ENCODE assay signal across 1 cellular context in the genomic region with DNA sequence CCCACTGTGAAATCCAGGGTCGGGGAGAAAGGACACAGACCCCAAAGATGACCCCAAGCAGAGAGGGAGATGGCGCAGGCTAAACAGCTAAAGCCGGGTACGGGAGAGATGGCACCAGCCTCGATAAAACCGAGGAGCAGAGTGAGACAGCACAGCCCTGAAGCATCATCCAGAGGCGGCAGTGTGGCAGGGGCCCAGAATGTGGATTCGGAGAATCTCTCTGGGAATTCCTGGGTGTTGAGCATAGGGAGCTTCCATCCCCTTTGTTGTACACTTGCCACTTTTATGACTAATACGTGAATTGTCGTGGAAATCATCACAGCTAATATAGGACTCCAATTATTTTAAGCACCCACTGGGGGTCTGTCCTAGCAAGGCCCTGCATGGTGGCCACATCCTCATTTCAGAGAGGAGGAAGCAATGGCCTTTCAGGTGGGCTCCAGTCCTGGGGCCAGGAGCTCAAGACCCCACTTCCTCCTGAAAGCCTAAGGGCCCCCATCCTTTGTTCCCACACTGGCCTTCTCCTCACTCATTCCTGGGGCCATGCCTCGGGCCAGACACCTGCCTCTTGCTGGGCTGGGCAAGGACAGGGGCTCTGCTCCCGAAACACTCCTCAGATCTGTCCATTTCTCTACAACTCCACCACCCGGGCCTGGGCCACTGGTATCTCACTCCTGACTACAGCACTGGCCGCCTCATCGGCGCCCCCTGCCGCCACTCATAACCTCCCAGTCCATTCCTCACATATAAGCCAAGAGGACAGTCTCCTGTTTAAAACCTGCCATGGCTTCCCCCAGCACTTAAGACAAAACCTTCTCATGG.
TF ChIP-seq lines count a peak whose summit lies in the region.

No MANE protein-coding gene starts in this region.

TF ChIP-seq in K562, 482 proteins besides CTCF, POLR2A, EP300 and RAD21 (continued from another document):
- TF ChIP-seq, protein P1, sequence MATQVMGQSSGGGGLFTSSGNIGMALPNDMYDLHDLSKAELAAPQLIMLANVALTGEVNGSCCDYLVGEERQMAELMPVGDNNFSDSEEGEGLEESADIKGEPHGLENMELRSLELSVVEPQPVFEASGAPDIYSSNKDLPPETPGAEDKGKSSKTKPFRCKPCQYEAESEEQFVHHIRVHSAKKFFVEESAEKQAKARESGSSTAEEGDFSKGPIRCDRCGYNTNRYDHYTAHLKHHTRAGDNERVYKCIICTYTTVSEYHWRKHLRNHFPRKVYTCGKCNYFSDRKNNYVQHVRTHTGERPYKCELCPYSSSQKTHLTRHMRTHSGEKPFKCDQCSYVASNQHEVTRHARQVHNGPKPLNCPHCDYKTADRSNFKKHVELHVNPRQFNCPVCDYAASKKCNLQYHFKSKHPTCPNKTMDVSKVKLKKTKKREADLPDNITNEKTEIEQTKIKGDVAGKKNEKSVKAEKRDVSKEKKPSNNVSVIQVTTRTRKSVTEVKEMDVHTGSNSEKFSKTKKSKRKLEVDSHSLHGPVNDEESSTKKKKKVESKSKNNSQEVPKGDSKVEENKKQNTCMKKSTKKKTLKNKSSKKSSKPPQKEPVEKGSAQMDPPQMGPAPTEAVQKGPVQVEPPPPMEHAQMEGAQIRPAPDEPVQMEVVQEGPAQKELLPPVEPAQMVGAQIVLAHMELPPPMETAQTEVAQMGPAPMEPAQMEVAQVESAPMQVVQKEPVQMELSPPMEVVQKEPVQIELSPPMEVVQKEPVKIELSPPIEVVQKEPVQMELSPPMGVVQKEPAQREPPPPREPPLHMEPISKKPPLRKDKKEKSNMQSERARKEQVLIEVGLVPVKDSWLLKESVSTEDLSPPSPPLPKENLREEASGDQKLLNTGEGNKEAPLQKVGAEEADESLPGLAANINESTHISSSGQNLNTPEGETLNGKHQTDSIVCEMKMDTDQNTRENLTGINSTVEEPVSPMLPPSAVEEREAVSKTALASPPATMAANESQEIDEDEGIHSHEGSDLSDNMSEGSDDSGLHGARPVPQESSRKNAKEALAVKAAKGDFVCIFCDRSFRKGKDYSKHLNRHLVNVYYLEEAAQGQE (CRISPR knock-in tag; IDR thresholded peaks at IDR 0.05; ENCODE audit: low read depth) = peak; percentile 52; the same call in 1 of the 2 replicates
- TF ChIP-seq ZNF707 (CRISPR knock-in tag; conservative IDR thresholded peaks at IDR 0.05) = no peak
- TF ChIP-seq CC2D1A (IDR thresholded peaks at IDR 0.05) = no peak
- TF ChIP-seq ZNF23 (CRISPR knock-in tag; IDR thresholded peaks at IDR 0.05) = no peak
- TF ChIP-seq, protein P2, sequence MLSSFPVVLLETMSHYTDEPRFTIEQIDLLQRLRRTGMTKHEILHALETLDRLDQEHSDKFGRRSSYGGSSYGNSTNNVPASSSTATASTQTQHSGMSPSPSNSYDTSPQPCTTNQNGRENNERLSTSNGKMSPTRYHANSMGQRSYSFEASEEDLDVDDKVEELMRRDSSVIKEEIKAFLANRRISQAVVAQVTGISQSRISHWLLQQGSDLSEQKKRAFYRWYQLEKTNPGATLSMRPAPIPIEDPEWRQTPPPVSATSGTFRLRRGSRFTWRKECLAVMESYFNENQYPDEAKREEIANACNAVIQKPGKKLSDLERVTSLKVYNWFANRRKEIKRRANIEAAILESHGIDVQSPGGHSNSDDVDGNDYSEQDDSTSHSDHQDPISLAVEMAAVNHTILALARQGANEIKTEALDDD (IDR thresholded peaks at IDR 0.05) = no peak
- no peak for TF ChIP-seq HNRNPL (IDR thresholded peaks at IDR 0.05; ENCODE audit: low read depth, low read length)
- no peak for TF ChIP-seq NONO (IDR thresholded peaks at IDR 0.05; ENCODE audit: low read depth in 2 of 2, low read length in 1 of 2)
- TF ChIP-seq, protein P3, sequence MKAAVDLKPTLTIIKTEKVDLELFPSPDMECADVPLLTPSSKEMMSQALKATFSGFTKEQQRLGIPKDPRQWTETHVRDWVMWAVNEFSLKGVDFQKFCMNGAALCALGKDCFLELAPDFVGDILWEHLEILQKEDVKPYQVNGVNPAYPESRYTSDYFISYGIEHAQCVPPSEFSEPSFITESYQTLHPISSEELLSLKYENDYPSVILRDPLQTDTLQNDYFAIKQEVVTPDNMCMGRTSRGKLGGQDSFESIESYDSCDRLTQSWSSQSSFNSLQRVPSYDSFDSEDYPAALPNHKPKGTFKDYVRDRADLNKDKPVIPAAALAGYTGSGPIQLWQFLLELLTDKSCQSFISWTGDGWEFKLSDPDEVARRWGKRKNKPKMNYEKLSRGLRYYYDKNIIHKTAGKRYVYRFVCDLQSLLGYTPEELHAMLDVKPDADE (conservative IDR thresholded peaks at IDR 0.05; ENCODE audit: control insufficient read depth, low read depth, low read length) = no peak
- TF ChIP-seq RB1 (IDR thresholded peaks at IDR 0.05; ENCODE audit: low read depth) = 0 out of 2 replicates have a peak, but pooled peaks have one; percentile 32
- no peak for TF ChIP-seq WHSC1 (IDR thresholded peaks at IDR 0.05; ENCODE audit: low read length)
